In the genomic region with DNA sequence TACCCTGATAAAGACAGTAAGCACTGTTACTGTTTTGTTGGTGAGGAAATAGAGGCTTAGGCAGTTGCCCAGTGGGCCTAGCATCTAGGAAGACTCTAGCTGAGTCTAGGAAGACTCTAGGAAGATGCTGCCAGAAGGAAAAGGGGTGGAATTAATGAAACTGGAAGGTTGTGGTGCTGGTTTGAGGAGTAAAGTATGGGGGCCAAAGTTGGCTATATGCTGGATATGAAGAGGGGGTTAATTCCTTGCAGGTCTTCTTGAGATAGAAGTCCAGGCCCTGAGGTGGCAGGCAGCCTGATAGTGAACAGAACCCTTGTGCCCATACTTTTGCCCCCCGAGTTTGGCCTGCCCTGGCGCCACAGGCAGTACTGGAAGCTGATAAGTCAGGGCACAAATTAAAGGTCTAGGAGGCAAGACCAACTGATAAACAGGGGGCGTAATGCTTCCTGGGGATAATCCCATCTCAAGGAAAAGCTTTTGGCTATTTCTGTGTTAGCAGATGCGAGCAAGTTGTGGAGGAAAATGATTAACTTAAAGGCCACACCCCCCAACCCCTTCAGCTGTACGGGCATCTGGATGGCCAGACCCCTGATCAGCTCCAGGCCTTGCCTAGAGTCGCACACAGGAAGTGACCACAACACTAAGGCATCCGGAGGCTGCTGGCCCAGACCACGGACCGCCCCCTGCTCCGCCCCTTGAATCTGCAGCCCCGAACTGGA, we compare ENCODE assay signal across 1 cellular context.
A peak's percentile ranks its signal among the peaks of the same experiment; 100 is the strongest.
TF ChIP-seq lines count a peak whose summit lies in the region.

No MANE protein-coding gene starts in this region.

TF ChIP-seq in HepG2, 621 proteins besides CTCF, POLR2A, EP300 and RAD21 (continued from another document and continues in another):
- TF ChIP-seq IRF2 (CRISPR knock-in tag; IDR thresholded peaks at IDR 0.05) (peak; percentile 36; the same call in 1 of the 2 replicates), ZMYM2 (CRISPR knock-in tag; IDR thresholded peaks at IDR 0.05) (no peak), ZNF746 (CRISPR knock-in tag; IDR thresholded peaks at IDR 0.05) (no peak), TOPORS (CRISPR knock-in tag; IDR thresholded peaks at IDR 0.05) (no peak), ZFAT (CRISPR knock-in tag; conservative IDR thresholded peaks at IDR 0.05) (no peak), TRIM24 (CRISPR knock-in tag; IDR thresholded peaks at IDR 0.05) (no peak), ZNF224 (CRISPR knock-in tag; IDR thresholded peaks at IDR 0.05) (no peak), ZNF761 (CRISPR knock-in tag; conservative IDR thresholded peaks at IDR 0.05) (no peak), MED8 (CRISPR knock-in tag; IDR thresholded peaks at IDR 0.05; ENCODE audit: insufficient replicate concordance) (no peak), CREM (IDR thresholded peaks at IDR 0.05) (peak; percentile 47; the same call in 1 of the 2 replicates), CREM (CRISPR knock-in tag; IDR thresholded peaks at IDR 0.05) (no peak), RAD51 (IDR thresholded peaks at IDR 0.05; ENCODE audit: borderline replicate concordance) (no peak), PRPF4 (IDR thresholded peaks at IDR 0.05; ENCODE audit: low read depth, low read length, poor library complexity, severe bottlenecking) (no peak), GATAD2A (CRISPR knock-in tag; IDR thresholded peaks at IDR 0.05) (no peak; the same call in 1 of the 2 replicates), IKZF4 (CRISPR knock-in tag; IDR thresholded peaks at IDR 0.05; ENCODE audit: borderline replicate concordance, low read depth, not compliant biosample characterization) (no peak), MXI1 (IDR thresholded peaks at IDR 0.05; ENCODE audit: borderline replicate concordance, low read depth, low read length) (peak; percentile 69; the same call in 1 of the 3 replicates), ELF1 (CRISPR knock-in tag; IDR thresholded peaks at IDR 0.05) (peak; percentile 49), AGO2 (optimal IDR thresholded peaks at IDR 0.05; ENCODE audit: low read depth, low read length) (no peak), ZNF557 (CRISPR knock-in tag; IDR thresholded peaks at IDR 0.05) (no peak), ZNF563 (CRISPR knock-in tag; IDR thresholded peaks at IDR 0.05) (no peak), MED13 (CRISPR knock-in tag; IDR thresholded peaks at IDR 0.05) (no peak), THAP11 (CRISPR knock-in tag; IDR thresholded peaks at IDR 0.05) (peak; percentile 72), ETV6 (CRISPR knock-in tag; conservative IDR thresholded peaks at IDR 0.05) (no peak), ZBTB21 (CRISPR knock-in tag; IDR thresholded peaks at IDR 0.05) (no peak), ZNF569 (CRISPR knock-in tag; IDR thresholded peaks at IDR 0.05; ENCODE audit: borderline replicate concordance) (no peak), ZNF644 (CRISPR knock-in tag; IDR thresholded peaks at IDR 0.05; ENCODE audit: low read depth) (no peak), ZNF282 (IDR thresholded peaks at IDR 0.05; ENCODE audit: partially characterized antibody) (no peak)
- TF ChIP-seq, protein P1, sequence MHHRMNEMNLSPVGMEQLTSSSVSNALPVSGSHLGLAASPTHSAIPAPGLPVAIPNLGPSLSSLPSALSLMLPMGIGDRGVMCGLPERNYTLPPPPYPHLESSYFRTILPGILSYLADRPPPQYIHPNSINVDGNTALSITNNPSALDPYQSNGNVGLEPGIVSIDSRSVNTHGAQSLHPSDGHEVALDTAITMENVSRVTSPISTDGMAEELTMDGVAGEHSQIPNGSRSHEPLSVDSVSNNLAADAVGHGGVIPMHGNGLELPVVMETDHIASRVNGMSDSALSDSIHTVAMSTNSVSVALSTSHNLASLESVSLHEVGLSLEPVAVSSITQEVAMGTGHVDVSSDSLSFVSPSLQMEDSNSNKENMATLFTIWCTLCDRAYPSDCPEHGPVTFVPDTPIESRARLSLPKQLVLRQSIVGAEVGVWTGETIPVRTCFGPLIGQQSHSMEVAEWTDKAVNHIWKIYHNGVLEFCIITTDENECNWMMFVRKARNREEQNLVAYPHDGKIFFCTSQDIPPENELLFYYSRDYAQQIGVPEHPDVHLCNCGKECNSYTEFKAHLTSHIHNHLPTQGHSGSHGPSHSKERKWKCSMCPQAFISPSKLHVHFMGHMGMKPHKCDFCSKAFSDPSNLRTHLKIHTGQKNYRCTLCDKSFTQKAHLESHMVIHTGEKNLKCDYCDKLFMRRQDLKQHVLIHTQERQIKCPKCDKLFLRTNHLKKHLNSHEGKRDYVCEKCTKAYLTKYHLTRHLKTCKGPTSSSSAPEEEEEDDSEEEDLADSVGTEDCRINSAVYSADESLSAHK (CRISPR knock-in tag; IDR thresholded peaks at IDR 0.05; ENCODE audit: borderline replicate concordance): no peak
- TF ChIP-seq, protein P2, sequence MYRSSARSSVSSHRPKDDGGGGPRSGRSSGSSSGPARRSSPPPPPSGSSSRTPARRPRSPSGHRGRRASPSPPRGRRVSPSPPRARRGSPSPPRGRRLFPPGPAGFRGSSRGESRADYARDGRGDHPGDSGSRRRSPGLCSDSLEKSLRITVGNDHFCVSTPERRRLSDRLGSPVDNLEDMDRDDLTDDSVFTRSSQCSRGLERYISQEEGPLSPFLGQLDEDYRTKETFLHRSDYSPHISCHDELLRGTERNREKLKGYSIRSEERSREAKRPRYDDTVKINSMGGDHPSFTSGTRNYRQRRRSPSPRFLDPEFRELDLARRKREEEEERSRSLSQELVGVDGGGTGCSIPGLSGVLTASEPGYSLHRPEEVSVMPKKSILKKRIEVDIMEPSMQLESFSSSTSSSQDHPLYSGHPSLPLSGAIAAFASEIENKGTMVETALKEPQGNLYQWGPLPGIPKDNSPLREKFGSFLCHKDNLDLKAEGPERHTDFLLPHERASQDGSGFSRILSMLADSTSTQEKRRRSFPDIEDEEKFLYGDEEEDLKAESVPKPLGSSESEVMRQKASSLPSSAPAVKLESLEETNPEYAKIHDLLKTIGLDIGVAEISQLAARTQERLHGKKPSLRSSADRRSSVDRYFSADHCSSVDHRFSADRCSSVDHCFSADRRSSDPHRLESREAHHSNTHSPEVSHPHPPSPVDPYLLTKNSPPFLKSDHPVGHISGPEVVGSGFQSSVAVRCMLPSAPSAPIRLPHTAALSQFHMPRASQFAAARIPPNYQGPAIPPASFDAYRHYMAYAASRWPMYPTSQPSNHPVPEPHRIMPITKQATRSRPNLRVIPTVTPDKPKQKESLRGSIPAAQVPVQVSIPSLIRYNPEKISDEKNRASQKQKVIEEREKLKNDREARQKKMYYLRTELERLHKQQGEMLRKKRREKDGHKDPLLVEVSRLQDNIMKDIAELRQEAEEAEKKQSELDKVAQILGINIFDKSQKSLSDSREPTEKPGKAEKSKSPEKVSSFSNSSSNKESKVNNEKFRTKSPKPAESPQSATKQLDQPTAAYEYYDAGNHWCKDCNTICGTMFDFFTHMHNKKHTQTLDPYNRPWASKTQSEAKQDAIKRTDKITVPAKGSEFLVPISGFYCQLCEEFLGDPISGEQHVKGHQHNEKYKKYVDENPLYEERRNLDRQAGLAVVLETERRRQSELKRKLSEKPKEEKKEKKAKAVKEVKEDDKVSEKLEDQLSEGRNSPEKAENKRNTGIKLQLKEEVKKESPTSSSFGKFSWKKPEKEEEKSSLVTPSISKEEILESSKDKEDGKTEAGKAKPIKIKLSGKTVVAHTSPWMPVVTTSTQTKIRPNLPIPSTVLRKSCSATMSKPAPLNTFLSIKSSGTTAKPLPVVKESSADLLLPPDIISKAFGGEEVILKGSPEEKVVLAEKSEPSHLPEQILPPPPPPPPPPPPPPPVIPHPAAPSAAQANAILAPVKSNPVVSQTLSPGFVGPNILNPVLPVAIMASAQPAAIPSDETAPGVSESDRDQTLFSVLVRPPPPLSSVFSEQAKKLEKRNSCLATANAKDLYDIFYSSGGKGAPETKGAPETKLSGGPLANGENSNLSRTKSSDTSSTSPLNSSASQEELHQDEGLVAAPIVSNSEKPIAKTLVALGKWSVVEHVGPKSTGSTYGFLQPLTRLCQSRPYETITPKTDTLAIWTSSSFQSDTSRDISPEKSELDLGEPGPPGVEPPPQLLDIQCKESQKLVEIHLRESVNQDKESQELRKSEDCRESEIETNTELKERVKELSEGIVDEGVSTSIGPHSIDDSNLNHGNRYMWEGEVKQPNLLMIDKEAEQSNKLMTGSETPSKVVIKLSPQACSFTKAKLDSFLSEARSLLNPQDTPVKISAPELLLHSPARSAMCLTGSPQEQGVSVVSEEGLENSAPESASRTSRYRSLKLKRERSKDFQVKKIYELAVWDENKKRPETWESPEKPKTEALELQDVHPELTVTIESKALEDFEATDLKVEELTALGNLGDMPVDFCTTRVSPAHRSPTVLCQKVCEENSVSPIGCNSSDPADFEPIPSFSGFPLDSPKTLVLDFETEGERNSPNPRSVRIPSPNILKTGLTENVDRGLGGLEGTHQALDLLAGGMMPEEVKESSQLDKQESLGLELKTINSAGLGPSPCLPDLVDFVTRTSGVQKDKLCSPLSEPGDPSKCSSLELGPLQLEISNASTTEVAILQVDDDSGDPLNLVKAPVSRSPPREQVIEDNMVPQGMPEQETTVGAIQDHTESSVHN (CRISPR knock-in tag; IDR thresholded peaks at IDR 0.05): no peak
- TF ChIP-seq, protein P3, sequence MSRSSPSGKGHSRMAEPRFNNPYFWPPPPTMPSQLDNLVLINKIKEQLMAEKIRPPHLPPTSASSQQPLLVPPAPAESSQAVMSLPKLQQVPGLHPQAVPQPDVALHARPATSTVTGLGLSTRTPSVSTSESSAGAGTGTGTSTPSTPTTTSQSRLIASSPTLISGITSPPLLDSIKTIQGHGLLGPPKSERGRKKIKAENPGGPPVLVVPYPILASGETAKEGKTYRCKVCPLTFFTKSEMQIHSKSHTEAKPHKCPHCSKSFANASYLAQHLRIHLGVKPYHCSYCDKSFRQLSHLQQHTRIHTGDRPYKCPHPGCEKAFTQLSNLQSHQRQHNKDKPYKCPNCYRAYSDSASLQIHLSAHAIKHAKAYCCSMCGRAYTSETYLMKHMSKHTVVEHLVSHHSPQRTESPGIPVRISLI (CRISPR knock-in tag; IDR thresholded peaks at IDR 0.05; ENCODE audit: borderline replicate concordance): no peak
- TF ChIP-seq, protein P4, sequence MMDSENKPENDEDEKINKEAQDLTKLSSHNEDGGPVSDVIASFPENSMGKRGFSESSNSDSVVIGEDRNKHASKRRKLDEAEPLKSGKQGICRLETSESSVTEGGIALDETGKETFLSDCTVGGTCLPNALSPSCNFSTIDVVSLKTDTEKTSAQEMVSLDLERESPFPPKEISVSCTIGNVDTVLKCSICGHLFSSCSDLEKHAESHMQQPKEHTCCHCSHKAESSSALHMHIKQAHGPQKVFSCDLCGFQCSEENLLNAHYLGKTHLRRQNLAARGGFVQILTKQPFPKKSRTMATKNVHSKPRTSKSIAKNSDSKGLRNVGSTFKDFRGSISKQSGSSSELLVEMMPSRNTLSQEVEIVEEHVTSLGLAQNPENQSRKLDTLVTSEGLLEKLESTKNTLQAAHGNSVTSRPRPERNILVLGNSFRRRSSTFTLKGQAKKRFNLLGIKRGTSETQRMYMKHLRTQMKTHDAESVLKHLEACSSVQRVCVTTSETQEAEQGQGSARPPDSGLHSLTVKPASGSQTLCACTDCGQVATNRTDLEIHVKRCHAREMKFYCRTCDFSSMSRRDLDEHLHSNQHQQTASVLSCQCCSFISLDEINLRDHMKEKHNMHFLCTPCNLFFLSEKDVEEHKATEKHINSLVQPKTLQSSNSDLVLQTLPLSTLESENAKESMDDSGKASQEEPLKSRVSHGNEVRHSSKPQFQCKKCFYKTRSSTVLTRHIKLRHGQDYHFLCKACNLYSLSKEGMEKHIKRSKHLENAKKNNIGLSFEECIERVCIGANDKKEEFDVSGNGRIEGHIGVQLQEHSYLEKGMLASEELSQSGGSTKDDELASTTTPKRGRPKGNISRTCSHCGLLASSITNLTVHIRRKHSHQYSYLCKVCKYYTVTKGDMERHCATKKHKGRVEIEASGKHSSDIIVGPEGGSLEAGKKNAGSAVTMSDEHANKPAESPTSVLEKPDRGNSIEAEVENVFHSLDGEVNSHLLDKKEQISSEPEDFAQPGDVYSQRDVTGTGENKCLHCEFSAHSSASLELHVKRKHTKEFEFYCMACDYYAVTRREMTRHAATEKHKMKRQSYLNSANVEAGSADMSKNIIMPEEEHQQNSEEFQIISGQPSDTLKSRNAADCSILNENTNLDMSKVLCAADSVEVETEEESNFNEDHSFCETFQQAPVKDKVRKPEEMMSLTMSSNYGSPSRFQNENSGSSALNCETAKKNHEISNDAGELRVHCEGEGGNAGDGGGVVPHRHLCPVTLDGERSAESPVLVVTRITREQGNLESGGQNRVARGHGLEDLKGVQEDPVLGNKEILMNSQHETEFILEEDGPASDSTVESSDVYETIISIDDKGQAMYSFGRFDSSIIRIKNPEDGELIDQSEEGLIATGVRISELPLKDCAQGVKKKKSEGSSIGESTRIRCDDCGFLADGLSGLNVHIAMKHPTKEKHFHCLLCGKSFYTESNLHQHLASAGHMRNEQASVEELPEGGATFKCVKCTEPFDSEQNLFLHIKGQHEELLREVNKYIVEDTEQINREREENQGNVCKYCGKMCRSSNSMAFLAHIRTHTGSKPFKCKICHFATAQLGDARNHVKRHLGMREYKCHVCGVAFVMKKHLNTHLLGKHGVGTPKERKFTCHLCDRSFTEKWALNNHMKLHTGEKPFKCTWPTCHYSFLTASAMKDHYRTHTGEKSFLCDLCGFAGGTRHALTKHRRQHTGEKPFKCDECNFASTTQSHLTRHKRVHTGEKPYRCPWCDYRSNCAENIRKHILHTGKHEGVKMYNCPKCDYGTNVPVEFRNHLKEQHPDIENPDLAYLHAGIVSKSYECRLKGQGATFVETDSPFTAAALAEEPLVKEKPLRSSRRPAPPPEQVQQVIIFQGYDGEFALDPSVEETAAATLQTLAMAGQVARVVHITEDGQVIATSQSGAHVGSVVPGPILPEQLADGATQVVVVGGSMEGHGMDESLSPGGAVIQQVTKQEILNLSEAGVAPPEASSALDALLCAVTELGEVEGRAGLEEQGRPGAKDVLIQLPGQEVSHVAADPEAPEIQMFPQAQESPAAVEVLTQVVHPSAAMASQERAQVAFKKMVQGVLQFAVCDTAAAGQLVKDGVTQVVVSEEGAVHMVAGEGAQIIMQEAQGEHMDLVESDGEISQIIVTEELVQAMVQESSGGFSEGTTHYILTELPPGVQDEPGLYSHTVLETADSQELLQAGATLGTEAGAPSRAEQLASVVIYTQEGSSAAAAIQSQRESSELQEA (CRISPR knock-in tag; IDR thresholded peaks at IDR 0.05; ENCODE audit: not compliant biosample characterization): no peak
- TF ChIP-seq, protein P5, sequence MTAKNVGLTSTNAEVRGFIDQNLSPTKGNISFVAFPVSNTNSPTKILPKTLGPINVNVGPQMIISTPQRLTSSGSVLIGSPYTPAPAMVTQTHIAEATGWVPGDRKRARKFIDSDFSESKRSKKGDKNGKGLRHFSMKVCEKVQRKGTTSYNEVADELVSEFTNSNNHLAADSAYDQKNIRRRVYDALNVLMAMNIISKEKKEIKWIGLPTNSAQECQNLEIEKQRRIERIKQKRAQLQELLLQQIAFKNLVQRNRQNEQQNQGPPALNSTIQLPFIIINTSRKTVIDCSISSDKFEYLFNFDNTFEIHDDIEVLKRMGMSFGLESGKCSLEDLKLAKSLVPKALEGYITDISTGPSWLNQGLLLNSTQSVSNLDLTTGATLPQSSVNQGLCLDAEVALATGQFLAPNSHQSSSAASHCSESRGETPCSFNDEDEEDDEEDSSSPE (CRISPR knock-in tag; IDR thresholded peaks at IDR 0.05): no peak
- TF ChIP-seq, protein P6, sequence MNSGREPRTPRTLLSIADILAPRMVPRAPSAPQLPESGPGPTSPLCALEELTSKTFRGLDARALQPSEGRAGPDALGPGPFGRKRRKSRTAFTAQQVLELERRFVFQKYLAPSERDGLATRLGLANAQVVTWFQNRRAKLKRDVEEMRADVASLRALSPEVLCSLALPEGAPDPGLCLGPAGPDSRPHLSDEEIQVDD (CRISPR knock-in tag; IDR thresholded peaks at IDR 0.05; ENCODE audit: borderline replicate concordance): no peak
